In genomic region chr22:41907436-41908401, GRCh38 we compare ENCODE assay signal across 15 cellular contexts. TPM values are rescaled to one million over a fixed set of nuclear protein-coding genes. Genes with fewer than 3 reads are reported as not detected.
A peak's percentile ranks its signal among the peaks of the same experiment; 100 is the strongest.
DNase-seq lines count a peak whose midpoint lies in the region; ATAC-seq, FAIRE-seq and TF ChIP-seq lines count a peak whose summit lies in the region.
"Had no signal": no experiment of that assay in that cellular context is flagged by ENCODE, and none has a peak within 500 bp of the region (broad histone marks: within the 10 kb centered on the region; RNA-seq: fewer than 3 reads in every experiment).

No MANE protein-coding gene starts in this region.

- no peak overlapping the region for H3K4me3 Mint-ChIP-seq in activated naive CD8-positive, alpha-beta T cell treated with anti-CD3 and anti-CD28 coated beads, Interleukin-2, amount 10 ng/mL, durations not matched to agents 7 days and 5 days
- no peak overlapping the region for H3K4me3 Mint-ChIP-seq in activated naive CD8-positive, alpha-beta T cell treated with anti-CD3 and anti-CD28 coated beads for 36 hours

- no peak overlapping the region for H3K27ac Mint-ChIP-seq in activated naive CD8-positive, alpha-beta T cell treated with anti-CD3 and anti-CD28 coated beads, Interleukin-2, amount 10 ng/mL, durations not matched to agents 7 days and 5 days
- no peak overlapping the region for H3K27ac Mint-ChIP-seq in activated naive CD8-positive, alpha-beta T cell treated with anti-CD3 and anti-CD28 coated beads for 36 hours

- H3K9me3 Mint-ChIP-seq in activated naive CD8-positive, alpha-beta T cell treated with anti-CD3 and anti-CD28 coated beads, Interleukin-2, amount 10 ng/mL, durations not matched to agents 7 days and 5 days: no peaks in the 10 kb centered on the region
- H3K9me3 Mint-ChIP-seq in activated naive CD8-positive, alpha-beta T cell treated with anti-CD3 and anti-CD28 coated beads for 36 hours: no peaks in the 10 kb centered on the region

- H3K4me3 ChIP-seq in bronchial epithelial cell (ENCODE audit: low read depth, low read length) (no peak overlapping the region), stomach (no peak overlapping the region)

- H3K9me3 ChIP-seq in stomach: no peaks in the 10 kb centered on the region
- H3K9me3 ChIP-seq: BE2C, neutrophil had no signal

- H3K36me3 ChIP-seq in bronchial epithelial cell (ENCODE audit: control insufficient read depth, insufficient read depth, low read length): peaks cover 27% of the 10 kb centered on the region
- peaks cover 31 to 53% (median 51%) of the 10 kb centered on the region in 4 donors for H3K36me3 ChIP-seq in stomach

- peak; percentile 92 for FAIRE-seq in bronchial epithelial cell (lab: Jason Lieb, UNC)

- peaks cover 15% of the 10 kb centered on the region for H3K4me1 Mint-ChIP-seq in activated naive CD8-positive, alpha-beta T cell treated with anti-CD3 and anti-CD28 coated beads, Interleukin-2, amount 10 ng/mL, durations not matched to agents 7 days and 5 days
- H3K4me1 Mint-ChIP-seq in activated naive CD8-positive, alpha-beta T cell treated with anti-CD3 and anti-CD28 coated beads for 36 hours: peaks cover 12% of the 10 kb centered on the region

- no peak for DNase-seq in activated naive CD8-positive, alpha-beta T cell treated with anti-CD3 and anti-CD28 coated beads, Interleukin-2, amount 10 ng/mL, durations not matched to agents 7 days and 5 days
- DNase-seq in activated naive CD8-positive, alpha-beta T cell treated with anti-CD3 and anti-CD28 coated beads for 36 hours: no peak
- DNase-seq in M059J (ENCODE audit: low read depth) (peak; percentile 16), bronchial epithelial cell (ENCODE audit: low read depth) (no peak), stomach (no peak), GM10248 (ENCODE audit: extremely low spot score) (no peak)
- DNase-seq in stimulated activated naive CD8-positive, alpha-beta T cell treated with anti-CD3 and anti-CD28 coated beads, Interleukin-15, Interleukin-2, amounts not matched to agents 100 U/mL and 50 U/mL, for 24 hours: no peak
- DNase-seq: activated CD4-positive, alpha-beta T cell treated with anti-CD3 and anti-CD28 coated beads for 4 hours; BE2C; dermis blood vessel endothelial cell; NCI-H446; SIG-M5 had no signal

- no peak overlapping the region for H3K27ac ChIP-seq in stomach
- H3K27ac ChIP-seq: neutrophil had no signal

- intact Hi-C loops in stomach (cut with DNase I; ENCODE audit: low total_unique reads): no loop called here

- WGBS in stomach, 5 donors: 78 to 93% (median 88%) methylated on average over 8 to 10 of the region's 10 CpGs

- peak; percentile 21 for ATAC-seq in activated naive CD8-positive, alpha-beta T cell treated with anti-CD3 and anti-CD28 coated beads, Interleukin-2, amount 10 ng/mL, durations not matched to agents 7 days and 5 days (ENCODE audit: low read depth)
- peak; percentile 4 for ATAC-seq in stimulated activated naive CD8-positive, alpha-beta T cell treated with anti-CD3 and anti-CD28 coated beads, Interleukin-15, Interleukin-2, amounts not matched to agents 100 U/mL and 50 U/mL, for 24 hours
- no peak for ATAC-seq in GM19351 (IDR thresholded peaks at IDR 0.05; ENCODE audit: unreplicated experiment)

- H3K27me3 ChIP-seq in bronchial epithelial cell (ENCODE audit: control insufficient read depth, insufficient read depth, low read length) (peaks cover 18% of the 10 kb centered on the region), stomach (peaks cover 0 to 41% (median 34%) of the 10 kb centered on the region in 3 donors)

- peaks cover 18 to 46% (median 32%) of the 10 kb centered on the region in 4 donors for H3K4me1 ChIP-seq in stomach
- H3K4me1 ChIP-seq: BE2C had no signal

- H3K27me3 Mint-ChIP-seq in activated naive CD8-positive, alpha-beta T cell treated with anti-CD3 and anti-CD28 coated beads, Interleukin-2, amount 10 ng/mL, durations not matched to agents 7 days and 5 days: peaks cover 25% of the 10 kb centered on the region
- peaks cover 27% of the 10 kb centered on the region for H3K27me3 Mint-ChIP-seq in activated naive CD8-positive, alpha-beta T cell treated with anti-CD3 and anti-CD28 coated beads for 36 hours

- TF ChIP-seq CTCF in bronchial epithelial cell (IDR thresholded peaks at IDR 0.05; ENCODE audit: insufficient read depth, low read length, severe bottlenecking) (no peak), stomach (IDR thresholded peaks at IDR 0.05) (no peak), GM10248 (IDR thresholded peaks at IDR 0.05; ENCODE audit: control extremely low read depth, extremely low read depth, low read depth, missing control alignments) (no peak)

- POLR2A ChIA-PET in activated naive CD8-positive, alpha-beta T cell treated with anti-CD3 and anti-CD28 coated beads, Interleukin-2, amount 10 ng/mL, durations not matched to agents 7 days and 5 days (lab: Charles Lee): interaction anchor here (0.7 to 2.1 kb wide), 8 partner anchors 9 to 209 kb away, joined by 3 to 10 read pairs (median 4); partner anchors contain the start of genes MEI1 and TNFRSF13C
- POLR2A ChIA-PET in GM10248 (lab: Yijun Ruan, JAX): interaction anchor here (1.4 to 1.7 kb wide), 3 partner anchors 10 to 210 kb away, joined by 3 to 6 read pairs (median 5); no protein-coding TSS in a partner anchor

- H3K36me3 Mint-ChIP-seq in activated naive CD8-positive, alpha-beta T cell treated with anti-CD3 and anti-CD28 coated beads, Interleukin-2, amount 10 ng/mL, durations not matched to agents 7 days and 5 days: peaks cover 9% of the 10 kb centered on the region
- no peaks in the 10 kb centered on the region for H3K36me3 Mint-ChIP-seq in activated naive CD8-positive, alpha-beta T cell treated with anti-CD3 and anti-CD28 coated beads for 36 hours

- no peak for TF ChIP-seq POLR2A in stomach (IDR thresholded peaks at IDR 0.05)

- CTCF ChIA-PET in GM10248 (lab: Yijun Ruan, JAX): interaction anchor here (1.1 to 3.2 kb wide), 7 partner anchors 12 to 211 kb away, joined by 3 to 10 read pairs (median 4); partner anchors contain the start of gene SMIM45

- no peak for TF ChIP-seq EP300 in stomach (IDR thresholded peaks at IDR 0.05)

RNA-seq across cellular contexts. Expression of gene SHISA8, which starts 7.2 kb away (rescaled TPM):
- not detected for total RNA-seq in activated naive CD8-positive, alpha-beta T cell treated with anti-CD3 and anti-CD28 coated beads, Interleukin-2, amount 10 ng/mL, durations not matched to agents 7 days and 5 days
- under 1 TPM; 0.56 to 0.68 TPM for total RNA-seq in activated naive CD8-positive, alpha-beta T cell treated with anti-CD3 and anti-CD28 coated beads for 36 hours
- not detected in 2 replicates for total RNA-seq in M059J (2014; rRNA removed; shearing (Covaris generic))
- total RNA-seq in bronchial epithelial cell (not detected in 2 replicates), stomach (not detected)
- polyA plus RNA-seq in stomach: under 1 TPM in 1 of 3 donors, not detected in 2; 0.15 TPM
- total RNA-seq: dermis blood vessel endothelial cell, left lobe of liver had no signal

RNA-seq across cellular contexts. Expression of gene TNFRSF13C, which starts 18.9 kb away (rescaled TPM):
- 10 to 100 TPM in 1 of 2 experiments, 1 to 10 TPM in 1; 9.9 to 10.1 TPM for total RNA-seq in activated naive CD8-positive, alpha-beta T cell treated with anti-CD3 and anti-CD28 coated beads, Interleukin-2, amount 10 ng/mL, durations not matched to agents 7 days and 5 days
- total RNA-seq in activated naive CD8-positive, alpha-beta T cell treated with anti-CD3 and anti-CD28 coated beads for 36 hours: 1 to 10 TPM; 2.2 to 2.3 TPM
- total RNA-seq in M059J (2014; rRNA removed; shearing (Covaris generic)): 0.05 and 0.10 TPM in 2 replicates
- under 0.01 TPM in 2 replicates for total RNA-seq in bronchial epithelial cell
- under 1 TPM in 2 of 5 donors, not detected in 3; 0.55 to 0.87 TPM for total RNA-seq in stomach
- 1 to 10 TPM in 1 of 3 donors, under 1 TPM in 1, not detected in 1; 0.31 to 1.1 TPM for polyA plus RNA-seq in stomach
- total RNA-seq: dermis blood vessel endothelial cell had no signal

RNA-seq across cellular contexts. Expression of gene CENPM, which starts 39.2 kb away (rescaled TPM):
- 10 to 100 TPM; 45.4 to 53.2 TPM for total RNA-seq in activated naive CD8-positive, alpha-beta T cell treated with anti-CD3 and anti-CD28 coated beads, Interleukin-2, amount 10 ng/mL, durations not matched to agents 7 days and 5 days
- 10 to 100 TPM; 70.5 to 76.5 TPM for total RNA-seq in activated naive CD8-positive, alpha-beta T cell treated with anti-CD3 and anti-CD28 coated beads for 36 hours
- 47.5 and 62.8 TPM in 2 replicates for total RNA-seq in M059J (2014; rRNA removed; shearing (Covaris generic))
- 1.3 and 3.5 TPM in 2 replicates for total RNA-seq in bronchial epithelial cell
- 10 to 100 TPM in 2 of 5 donors, 1 to 10 TPM in 2, not detected in 1; 6.1 to 64.3 (median 11.1) TPM for total RNA-seq in stomach
- 10 to 100 TPM; 15.1 to 22.5 (median 15.8) TPM for polyA plus RNA-seq in stomach
- total RNA-seq: left lobe of liver had no signal
